ENCODE assay signal across 26 cellular contexts in genomic region chr20:44945261-44945660, GRCh38.
"Had no signal": no experiment of that assay in that cellular context is flagged by ENCODE, and none has a peak within 500 bp of the region (broad histone marks: within the 10 kb centered on the region; RNA-seq: fewer than 3 reads in every experiment).

No MANE protein-coding gene starts in this region.

- H3K9me3 Mint-ChIP-seq: activated CD4-positive, alpha-beta memory T cell treated with anti-CD3 and anti-CD28 coated beads for 36 hours; activated CD4-positive, alpha-beta T cell treated with anti-CD3 and anti-CD28 coated beads, Interleukin-2, amount 10 ng/mL, durations not matched to agents 24 days and 14 days; activated naive CD8-positive, alpha-beta T cell treated with anti-CD3 and anti-CD28 coated beads, Interleukin-2, amount 10 ng/mL, durations not matched to agents 7 days and 5 days; endodermal cell; stimulated activated naive B cell treated with anti-CD40 and anti-IgM and Interleukin-4, amounts not matched to agents 10 μg/mL and 1 μg/mL and 100 μg/mL, for 72 hours; T-helper 1 cell treated with Interleukin-12 subunit alpha and Interleukin-12 subunit beta and Interleukin-4 antibody, amounts not matched to agents 30 μg/mL and 1 μg/mL, for 36 hours had no signal

- ATAC-seq: esophagus mucosa; left lung; pancreas; stimulated activated naive B cell treated with anti-CD40 and anti-IgM and Interleukin-4, amounts not matched to agents 10 μg/mL and 1 μg/mL and 100 μg/mL, for 72 hours had no signal

- H3K27me3 ChIP-seq: heart right ventricle, left lung, pancreas, stomach, tibial artery had no signal

- DNase-seq: activated CD4-positive, alpha-beta memory T cell treated with anti-CD3 and anti-CD28 coated beads for 36 hours; activated CD4-positive, alpha-beta T cell treated with anti-CD3 and anti-CD28 coated beads, Interleukin-2, amount 10 ng/mL, durations not matched to agents 24 days and 14 days; activated CD4-positive, CD25-positive, alpha-beta regulatory T cell treated with anti-CD3 and anti-CD28 coated beads, Interleukin-2, amount 50 U/mL, for 72 hours; activated CD8-positive, alpha-beta memory T cell treated with anti-CD3 and anti-CD28 coated beads, Interleukin-2, amount 50 U/mL, for 4 hours; activated naive CD4-positive, alpha-beta T cell; activated naive CD8-positive, alpha-beta T cell treated with anti-CD3 and anti-CD28 coated beads, Interleukin-2, amount 10 ng/mL, durations not matched to agents 7 days and 5 days; activated T-cell treated with anti-CD3 and anti-CD28 coated beads, Interleukin-2, amount 50 U/mL, for 1 hour; amygdala; central memory CD4-positive, alpha-beta T cell; endodermal cell; foreskin fibroblast; heart right ventricle; kidney glomerular epithelial cell; left lung; nucleus accumbens; pancreas; psoas muscle; stimulated activated CD4-positive, alpha-beta T cell treated with anti-CD3 and anti-CD28 coated beads, Interleukin-15, amount 100 ng/mL, for 24 hours; stimulated activated CD4-positive, alpha-beta T cell treated with anti-CD3 and anti-CD28 coated beads, Interleukin-2, amount 100 ng/mL, for 24 hours; stimulated activated naive B cell treated with anti-CD40 and anti-IgM and Interleukin-4, amounts not matched to agents 10 μg/mL and 1 μg/mL and 100 μg/mL, for 72 hours; stomach; T1000; tibial artery; WERI-Rb-1 had no signal

- H3K4me3 ChIP-seq: heart right ventricle, left lung, pancreas, psoas muscle, stomach, tibial artery had no signal

- H3K27me3 Mint-ChIP-seq: activated CD4-positive, alpha-beta memory T cell treated with anti-CD3 and anti-CD28 coated beads for 36 hours; activated CD4-positive, alpha-beta T cell treated with anti-CD3 and anti-CD28 coated beads, Interleukin-2, amount 10 ng/mL, durations not matched to agents 24 days and 14 days; activated naive CD8-positive, alpha-beta T cell treated with anti-CD3 and anti-CD28 coated beads, Interleukin-2, amount 10 ng/mL, durations not matched to agents 7 days and 5 days; stimulated activated naive B cell treated with anti-CD40 and anti-IgM and Interleukin-4, amounts not matched to agents 10 μg/mL and 1 μg/mL and 100 μg/mL, for 72 hours had no signal

- H3K27ac Mint-ChIP-seq: activated CD4-positive, alpha-beta memory T cell treated with anti-CD3 and anti-CD28 coated beads for 36 hours; activated CD4-positive, alpha-beta T cell treated with anti-CD3 and anti-CD28 coated beads, Interleukin-2, amount 10 ng/mL, durations not matched to agents 24 days and 14 days; activated naive CD8-positive, alpha-beta T cell treated with anti-CD3 and anti-CD28 coated beads, Interleukin-2, amount 10 ng/mL, durations not matched to agents 7 days and 5 days; endodermal cell; stimulated activated naive B cell treated with anti-CD40 and anti-IgM and Interleukin-4, amounts not matched to agents 10 μg/mL and 1 μg/mL and 100 μg/mL, for 72 hours; T-helper 1 cell treated with Interleukin-12 subunit alpha and Interleukin-12 subunit beta and Interleukin-4 antibody, amounts not matched to agents 30 μg/mL and 1 μg/mL, for 36 hours had no signal

- H3K4me1 Mint-ChIP-seq: endodermal cell had no signal

- H3K27ac ChIP-seq: left lung, pancreas, stomach, tibial artery, WERI-Rb-1 had no signal

- H3K4me1 ChIP-seq: pancreas, stomach, tibial artery had no signal

- H3K9me3 ChIP-seq: heart right ventricle, left lung, pancreas, psoas muscle, stomach, tibial artery had no signal

- H3K4me3 Mint-ChIP-seq: activated CD4-positive, alpha-beta memory T cell treated with anti-CD3 and anti-CD28 coated beads for 36 hours; activated CD4-positive, alpha-beta T cell treated with anti-CD3 and anti-CD28 coated beads, Interleukin-2, amount 10 ng/mL, durations not matched to agents 24 days and 14 days; activated naive CD8-positive, alpha-beta T cell treated with anti-CD3 and anti-CD28 coated beads, Interleukin-2, amount 10 ng/mL, durations not matched to agents 7 days and 5 days; endodermal cell; stimulated activated naive B cell treated with anti-CD40 and anti-IgM and Interleukin-4, amounts not matched to agents 10 μg/mL and 1 μg/mL and 100 μg/mL, for 72 hours; T-helper 1 cell treated with Interleukin-12 subunit alpha and Interleukin-12 subunit beta and Interleukin-4 antibody, amounts not matched to agents 30 μg/mL and 1 μg/mL, for 36 hours had no signal
